ENCODE assay signal across 8 cellular contexts in genomic region chr6:53811082-53811481, GRCh38. TPM values are rescaled to one million over a fixed set of nuclear protein-coding genes. Genes with fewer than 3 reads are reported as not detected.
DNase-seq lines count a peak whose midpoint lies in the region; ATAC-seq lines count a peak whose summit lies in the region.

No MANE protein-coding gene starts in this region.

- intact Hi-C loops in sciatic nerve (cut with DNase I): no loop called here

- peak; percentile 71 for DNase-seq in NCI-H2196 treated with DMSO at 0.1 percent for 48 hours (lab: John Stamatoyannopoulos, UW; ENCODE audit: unreplicated experiment)
- peak; percentile 25 for DNase-seq in iPS-NIHi11 (ENCODE audit: low spot score)
- no peak for DNase-seq in sciatic nerve (ENCODE audit: low spot score)
- no peak for DNase-seq in activated naive CD4-positive, alpha-beta T cell treated with Interleukin-2 at 50 U/mL for 16 hours
- DNase-seq in hepatic stellate cell (ENCODE audit: low spot score): no peak
- no peak for DNase-seq in activated effector memory CD4-positive, alpha-beta T cell treated with Interleukin-2 at 50 U/mL for 16 hours

- ATAC-seq in GM18907 (IDR thresholded peaks at IDR 0.05; ENCODE audit: unreplicated experiment) (peak; percentile 98), HG02840 (IDR thresholded peaks at IDR 0.05; ENCODE audit: low FRiP score, unreplicated experiment) (peak; percentile 86), sciatic nerve (no peak)

RNA-seq across cellular contexts. Expression of gene LRRC1, which starts 16.3 kb away (rescaled TPM):
- total RNA-seq in sciatic nerve: 19.5 TPM

Comparison
In these comparisons a context has a peak if more than half of its experiments do, and no peak if none do; other contexts are left out.
1. DNase-seq: peak in NCI-H2196 treated with DMSO at 0.1 percent for 48 hours (single experiment) and iPS-NIHi11 (single experiment); none in sciatic nerve (single experiment), activated naive CD4-positive, alpha-beta T cell treated with Interleukin-2 at 50 U/mL for 16 hours (single experiment), hepatic stellate cell (single experiment) and activated effector memory CD4-positive, alpha-beta T cell treated with Interleukin-2 at 50 U/mL for 16 hours (single experiment).